1 cellular context compared by ENCODE assay signal in the genomic region with DNA sequence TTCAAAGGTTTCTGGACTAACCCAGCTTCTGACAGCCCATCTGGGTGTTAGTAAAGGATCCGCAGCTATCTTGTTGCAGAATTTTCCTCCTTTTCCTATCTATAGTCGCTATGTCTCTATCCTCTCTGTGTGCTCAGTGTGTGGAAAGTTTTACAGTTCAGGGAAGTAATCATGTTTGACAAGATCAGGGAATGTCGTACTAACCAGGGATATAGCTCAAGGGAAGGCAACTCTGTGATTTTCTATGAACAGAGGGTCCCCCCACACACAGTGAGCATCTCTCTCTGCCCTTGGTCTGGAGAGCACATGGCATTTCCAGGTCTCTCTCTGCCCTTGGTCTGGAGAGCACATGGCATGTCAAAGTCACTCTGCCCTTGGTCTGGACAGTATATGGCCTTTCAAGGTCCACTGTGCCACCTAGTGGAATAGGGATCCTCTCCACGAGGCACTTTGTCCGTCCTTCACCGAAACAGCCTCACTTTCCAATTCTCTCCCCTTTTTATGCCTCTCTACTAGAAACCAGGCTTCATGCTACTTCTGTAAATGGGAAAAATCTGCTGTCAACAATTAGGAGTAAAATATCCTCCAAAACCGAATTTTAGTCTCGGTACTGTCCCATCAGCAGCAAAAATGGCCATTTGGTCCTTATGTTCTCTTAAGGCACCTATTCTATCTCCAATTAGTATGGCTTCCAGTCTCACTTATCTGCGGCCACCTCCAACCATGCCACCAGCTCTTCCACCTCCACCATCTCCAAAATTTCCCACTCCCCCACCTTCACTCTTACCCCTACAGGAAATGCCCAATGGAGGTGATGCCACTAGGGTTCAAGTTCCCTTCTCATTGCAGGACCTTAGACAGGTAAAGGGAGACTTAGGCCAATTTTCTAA.
TF ChIP-seq lines count a peak whose summit lies in the region.

No MANE protein-coding gene starts in this region.

TF ChIP-seq in K562, 482 proteins besides CTCF, POLR2A, EP300 and RAD21 (continued from another document):
- TF ChIP-seq, protein P1, sequence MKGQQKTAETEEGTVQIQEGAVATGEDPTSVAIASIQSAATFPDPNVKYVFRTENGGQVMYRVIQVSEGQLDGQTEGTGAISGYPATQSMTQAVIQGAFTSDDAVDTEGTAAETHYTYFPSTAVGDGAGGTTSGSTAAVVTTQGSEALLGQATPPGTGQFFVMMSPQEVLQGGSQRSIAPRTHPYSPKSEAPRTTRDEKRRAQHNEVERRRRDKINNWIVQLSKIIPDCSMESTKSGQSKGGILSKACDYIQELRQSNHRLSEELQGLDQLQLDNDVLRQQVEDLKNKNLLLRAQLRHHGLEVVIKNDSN (CRISPR knock-in tag; IDR thresholded peaks at IDR 0.05) = peak; percentile 39; the same call in 1 of the 2 replicates
- no peak for TF ChIP-seq MYC (IDR thresholded peaks at IDR 0.05; ENCODE audit: low read depth, low read length)
- no peak for TF ChIP-seq MYC (CRISPR knock-in tag; IDR thresholded peaks at IDR 0.05; ENCODE audit: borderline replicate concordance, low read depth)
- no peak for TF ChIP-seq ZNF133 (CRISPR knock-in tag; IDR thresholded peaks at IDR 0.05)
- TF ChIP-seq NUFIP1 (IDR thresholded peaks at IDR 0.05; ENCODE audit: partially characterized antibody) = no peak
- no peak for TF ChIP-seq DMBX1 (CRISPR knock-in tag; IDR thresholded peaks at IDR 0.05; ENCODE audit: borderline replicate concordance)
- TF ChIP-seq ZNF23 (CRISPR knock-in tag; IDR thresholded peaks at IDR 0.05) = no peak
- TF ChIP-seq, protein P2, sequence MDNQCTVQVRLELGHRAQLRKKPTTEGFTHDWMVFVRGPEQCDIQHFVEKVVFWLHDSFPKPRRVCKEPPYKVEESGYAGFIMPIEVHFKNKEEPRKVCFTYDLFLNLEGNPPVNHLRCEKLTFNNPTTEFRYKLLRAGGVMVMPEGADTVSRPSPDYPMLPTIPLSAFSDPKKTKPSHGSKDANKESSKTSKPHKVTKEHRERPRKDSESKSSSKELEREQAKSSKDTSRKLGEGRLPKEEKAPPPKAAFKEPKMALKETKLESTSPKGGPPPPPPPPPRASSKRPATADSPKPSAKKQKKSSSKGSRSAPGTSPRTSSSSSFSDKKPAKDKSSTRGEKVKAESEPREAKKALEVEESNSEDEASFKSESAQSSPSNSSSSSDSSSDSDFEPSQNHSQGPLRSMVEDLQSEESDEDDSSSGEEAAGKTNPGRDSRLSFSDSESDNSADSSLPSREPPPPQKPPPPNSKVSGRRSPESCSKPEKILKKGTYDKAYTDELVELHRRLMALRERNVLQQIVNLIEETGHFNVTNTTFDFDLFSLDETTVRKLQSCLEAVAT (IDR thresholded peaks at IDR 0.05) = no peak
- TF ChIP-seq, protein P3, sequence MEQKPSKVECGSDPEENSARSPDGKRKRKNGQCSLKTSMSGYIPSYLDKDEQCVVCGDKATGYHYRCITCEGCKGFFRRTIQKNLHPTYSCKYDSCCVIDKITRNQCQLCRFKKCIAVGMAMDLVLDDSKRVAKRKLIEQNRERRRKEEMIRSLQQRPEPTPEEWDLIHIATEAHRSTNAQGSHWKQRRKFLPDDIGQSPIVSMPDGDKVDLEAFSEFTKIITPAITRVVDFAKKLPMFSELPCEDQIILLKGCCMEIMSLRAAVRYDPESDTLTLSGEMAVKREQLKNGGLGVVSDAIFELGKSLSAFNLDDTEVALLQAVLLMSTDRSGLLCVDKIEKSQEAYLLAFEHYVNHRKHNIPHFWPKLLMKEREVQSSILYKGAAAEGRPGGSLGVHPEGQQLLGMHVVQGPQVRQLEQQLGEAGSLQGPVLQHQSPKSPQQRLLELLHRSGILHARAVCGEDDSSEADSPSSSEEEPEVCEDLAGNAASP (IDR thresholded peaks at IDR 0.05) = no peak
- 0 out of 2 replicates have a peak, but pooled peaks have one; percentile 5 for TF ChIP-seq NR3C1 (CRISPR knock-in tag; IDR thresholded peaks at IDR 0.05)
- TF ChIP-seq CTBP1 (IDR thresholded peaks at IDR 0.05; ENCODE audit: borderline replicate concordance) = no peak
- TF ChIP-seq, protein P4, sequence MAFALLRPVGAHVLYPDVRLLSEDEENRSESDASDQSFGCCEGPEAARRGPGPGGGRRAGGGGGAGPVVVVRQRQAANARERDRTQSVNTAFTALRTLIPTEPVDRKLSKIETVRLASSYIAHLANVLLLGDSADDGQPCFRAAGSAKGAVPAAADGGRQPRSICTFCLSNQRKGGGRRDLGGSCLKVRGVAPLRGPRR (CRISPR knock-in tag; IDR thresholded peaks at IDR 0.05) = no peak
- TF ChIP-seq NFE2 (IDR thresholded peaks at IDR 0.05; ENCODE audit: low read depth) = no peak; the same call in 1 of the 2 replicates
- TF ChIP-seq KAT8 (IDR thresholded peaks at IDR 0.05; ENCODE audit: low read depth) = no peak
- TF ChIP-seq TOE1 (IDR thresholded peaks at IDR 0.05; ENCODE audit: borderline replicate concordance) = no peak
- TF ChIP-seq TOE1 (CRISPR knock-in tag; IDR thresholded peaks at IDR 0.05; ENCODE audit: borderline replicate concordance, low read depth) = 0 out of 2 replicates have a peak, but pooled peaks have one; percentile 66
- no peak for TF ChIP-seq ILF3 (IDR thresholded peaks at IDR 0.05; ENCODE audit: borderline replicate concordance)
- TF ChIP-seq RBM22 (IDR thresholded peaks at IDR 0.05; ENCODE audit: low read depth, low read length, poor library complexity, severe bottlenecking) = no peak
- TF ChIP-seq CBX3 (IDR thresholded peaks at IDR 0.05; ENCODE audit: borderline replicate concordance in 1 of 2, low read length in 2 of 2) = no peak
- TF ChIP-seq, protein P5, sequence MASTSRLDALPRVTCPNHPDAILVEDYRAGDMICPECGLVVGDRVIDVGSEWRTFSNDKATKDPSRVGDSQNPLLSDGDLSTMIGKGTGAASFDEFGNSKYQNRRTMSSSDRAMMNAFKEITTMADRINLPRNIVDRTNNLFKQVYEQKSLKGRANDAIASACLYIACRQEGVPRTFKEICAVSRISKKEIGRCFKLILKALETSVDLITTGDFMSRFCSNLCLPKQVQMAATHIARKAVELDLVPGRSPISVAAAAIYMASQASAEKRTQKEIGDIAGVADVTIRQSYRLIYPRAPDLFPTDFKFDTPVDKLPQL (IDR thresholded peaks at IDR 0.05; ENCODE audit: extremely low read depth, insufficient read length) = no peak
- TF ChIP-seq IFI16 (CRISPR knock-in tag; IDR thresholded peaks at IDR 0.05) = no peak
- TF ChIP-seq, protein P6, sequence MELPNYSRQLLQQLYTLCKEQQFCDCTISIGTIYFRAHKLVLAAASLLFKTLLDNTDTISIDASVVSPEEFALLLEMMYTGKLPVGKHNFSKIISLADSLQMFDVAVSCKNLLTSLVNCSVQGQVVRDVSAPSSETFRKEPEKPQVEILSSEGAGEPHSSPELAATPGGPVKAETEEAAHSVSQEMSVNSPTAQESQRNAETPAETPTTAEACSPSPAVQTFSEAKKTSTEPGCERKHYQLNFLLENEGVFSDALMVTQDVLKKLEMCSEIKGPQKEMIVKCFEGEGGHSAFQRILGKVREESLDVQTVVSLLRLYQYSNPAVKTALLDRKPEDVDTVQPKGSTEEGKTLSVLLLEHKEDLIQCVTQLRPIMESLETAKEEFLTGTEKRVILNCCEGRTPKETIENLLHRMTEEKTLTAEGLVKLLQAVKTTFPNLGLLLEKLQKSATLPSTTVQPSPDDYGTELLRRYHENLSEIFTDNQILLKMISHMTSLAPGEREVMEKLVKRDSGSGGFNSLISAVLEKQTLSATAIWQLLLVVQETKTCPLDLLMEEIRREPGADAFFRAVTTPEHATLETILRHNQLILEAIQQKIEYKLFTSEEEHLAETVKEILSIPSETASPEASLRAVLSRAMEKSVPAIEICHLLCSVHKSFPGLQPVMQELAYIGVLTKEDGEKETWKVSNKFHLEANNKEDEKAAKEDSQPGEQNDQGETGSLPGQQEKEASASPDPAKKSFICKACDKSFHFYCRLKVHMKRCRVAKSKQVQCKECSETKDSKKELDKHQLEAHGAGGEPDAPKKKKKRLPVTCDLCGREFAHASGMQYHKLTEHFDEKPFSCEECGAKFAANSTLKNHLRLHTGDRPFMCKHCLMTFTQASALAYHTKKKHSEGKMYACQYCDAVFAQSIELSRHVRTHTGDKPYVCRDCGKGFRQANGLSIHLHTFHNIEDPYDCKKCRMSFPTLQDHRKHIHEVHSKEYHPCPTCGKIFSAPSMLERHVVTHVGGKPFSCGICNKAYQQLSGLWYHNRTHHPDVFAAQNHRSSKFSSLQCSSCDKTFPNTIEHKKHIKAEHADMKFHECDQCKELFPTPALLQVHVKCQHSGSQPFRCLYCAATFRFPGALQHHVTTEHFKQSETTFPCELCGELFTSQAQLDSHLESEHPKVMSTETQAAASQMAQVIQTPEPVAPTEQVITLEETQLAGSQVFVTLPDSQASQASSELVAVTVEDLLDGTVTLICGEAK (IDR thresholded peaks at IDR 0.05) = no peak
- TF ChIP-seq, protein P6 (CRISPR knock-in tag; IDR thresholded peaks at IDR 0.05) = 0 out of 2 replicates have a peak, but pooled peaks have one; percentile 28
- TF ChIP-seq ZFP30 (CRISPR knock-in tag; IDR thresholded peaks at IDR 0.05; ENCODE audit: borderline replicate concordance) = no peak
- TF ChIP-seq, protein P7, sequence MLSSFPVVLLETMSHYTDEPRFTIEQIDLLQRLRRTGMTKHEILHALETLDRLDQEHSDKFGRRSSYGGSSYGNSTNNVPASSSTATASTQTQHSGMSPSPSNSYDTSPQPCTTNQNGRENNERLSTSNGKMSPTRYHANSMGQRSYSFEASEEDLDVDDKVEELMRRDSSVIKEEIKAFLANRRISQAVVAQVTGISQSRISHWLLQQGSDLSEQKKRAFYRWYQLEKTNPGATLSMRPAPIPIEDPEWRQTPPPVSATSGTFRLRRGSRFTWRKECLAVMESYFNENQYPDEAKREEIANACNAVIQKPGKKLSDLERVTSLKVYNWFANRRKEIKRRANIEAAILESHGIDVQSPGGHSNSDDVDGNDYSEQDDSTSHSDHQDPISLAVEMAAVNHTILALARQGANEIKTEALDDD (IDR thresholded peaks at IDR 0.05) = no peak
- 0 out of 2 replicates have a peak, but pooled peaks have one; percentile 32 for TF ChIP-seq STAG1 (CRISPR knock-in tag; IDR thresholded peaks at IDR 0.05; ENCODE audit: borderline replicate concordance)
- TF ChIP-seq, protein P8, sequence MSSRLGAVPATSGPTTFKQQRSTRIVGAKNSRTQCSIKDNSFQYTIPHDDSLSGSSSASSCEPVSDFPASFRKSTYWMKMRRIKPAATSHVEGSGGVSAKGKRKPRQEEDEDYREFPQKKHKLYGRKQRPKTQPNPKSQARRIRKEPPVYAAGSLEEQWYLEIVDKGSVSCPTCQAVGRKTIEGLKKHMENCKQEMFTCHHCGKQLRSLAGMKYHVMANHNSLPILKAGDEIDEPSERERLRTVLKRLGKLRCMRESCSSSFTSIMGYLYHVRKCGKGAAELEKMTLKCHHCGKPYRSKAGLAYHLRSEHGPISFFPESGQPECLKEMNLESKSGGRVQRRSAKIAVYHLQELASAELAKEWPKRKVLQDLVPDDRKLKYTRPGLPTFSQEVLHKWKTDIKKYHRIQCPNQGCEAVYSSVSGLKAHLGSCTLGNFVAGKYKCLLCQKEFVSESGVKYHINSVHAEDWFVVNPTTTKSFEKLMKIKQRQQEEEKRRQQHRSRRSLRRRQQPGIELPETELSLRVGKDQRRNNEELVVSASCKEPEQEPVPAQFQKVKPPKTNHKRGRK (tag; IDR thresholded peaks at IDR 0.05) = no peak
- no peak for TF ChIP-seq ETS2 (tag; IDR thresholded peaks at IDR 0.05; ENCODE audit: borderline replicate concordance, poor library complexity, severe bottlenecking)
- TF ChIP-seq ELF2 (CRISPR knock-in tag; IDR thresholded peaks at IDR 0.05) = no peak
- no peak for TF ChIP-seq SMAD1 (IDR thresholded peaks at IDR 0.05; ENCODE audit: low read depth, low read length, partially characterized antibody)
- TF ChIP-seq ZFPM2 (CRISPR knock-in tag; IDR thresholded peaks at IDR 0.05) = no peak
